22 cellular contexts compared by ENCODE assay signal in the genomic region with DNA sequence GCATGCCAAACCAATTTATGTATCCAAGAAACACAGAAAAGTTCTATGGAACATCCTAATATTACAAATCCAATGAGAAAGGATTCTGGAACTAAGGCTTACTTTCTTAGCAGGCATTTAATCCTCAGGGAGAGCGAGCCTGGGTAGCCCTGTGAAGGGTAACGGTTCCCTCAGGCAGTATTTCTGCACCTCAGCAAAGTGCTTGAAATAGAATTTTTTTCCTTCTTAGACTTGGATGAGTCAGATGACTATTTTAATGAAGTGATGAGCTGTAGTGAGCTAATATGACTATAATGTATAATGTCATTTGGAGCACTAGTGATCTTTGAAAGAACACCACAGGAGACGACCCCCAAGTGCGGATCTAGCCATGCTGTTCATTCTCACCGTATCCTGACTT.
"Had no signal": no experiment of that assay in that cellular context is flagged by ENCODE, and none has a peak within 500 bp of the region (broad histone marks: within the 10 kb centered on the region; RNA-seq: fewer than 3 reads in every experiment).

No MANE protein-coding gene starts in this region.

- H3K27me3 Mint-ChIP-seq: progenitor cell of endocrine pancreas had no signal

- H3K4me1 Mint-ChIP-seq: activated CD4-positive, alpha-beta T cell treated with anti-CD3 and anti-CD28 coated beads for 36 hours had no signal

- H3K27ac Mint-ChIP-seq: activated CD4-positive, alpha-beta T cell treated with anti-CD3 and anti-CD28 coated beads for 36 hours; activated naive CD4-positive, alpha-beta T cell treated with anti-CD3 and anti-CD28 coated beads, Interleukin-2, amount 50 U/mL, for 72 hours; dendritic cell treated with granulocyte-macrophage colony-stimulating factor and Interleukin-4, amounts not matched to agents 40 ng/mL and 50 ng/mL, for 4 days; stimulated activated naive CD8-positive, alpha-beta T cell treated with anti-CD3 and anti-CD28 coated beads, Interleukin-15, Interleukin-2, amounts not matched to agents 100 ng/mL and 50 ng/mL, for 24 hours; WTC11 had no signal

- ATAC-seq: activated CD4-positive, alpha-beta T cell treated with anti-CD3 and anti-CD28 coated beads for 36 hours; activated naive CD4-positive, alpha-beta T cell treated with anti-CD3 and anti-CD28 coated beads, Interleukin-2, amount 50 U/mL, for 72 hours; left lung; WTC11 had no signal

- DNase-seq: activated CD4-positive, alpha-beta T cell treated with anti-CD3 and anti-CD28 coated beads for 36 hours; activated CD4-positive, alpha-beta T cell treated with anti-CD3 and anti-CD28 coated beads, Interleukin-2, amount 50 U/mL, for 48 hours; activated gamma-delta T cell treated with Interleukin-2 at 50 U/mL for 16 hours; amniotic stem cell; effector CD8-positive, alpha-beta T cell; esophagus squamous epithelium; head of caudate nucleus; kidney; left lung; small intestine; stimulated activated CD4-positive, alpha-beta T cell treated with anti-CD3 and anti-CD28 coated beads, Interleukin-15, amount 100 ng/mL, for 24 hours; stimulated activated CD4-positive, alpha-beta T cell treated with anti-CD3 and anti-CD28 coated beads, Interleukin-2, amount 100 ng/mL, for 48 hours; T-helper 2 cell had no signal

- H3K4me3 Mint-ChIP-seq: activated CD4-positive, alpha-beta T cell treated with anti-CD3 and anti-CD28 coated beads for 36 hours; dendritic cell treated with granulocyte-macrophage colony-stimulating factor and Interleukin-4, amounts not matched to agents 40 ng/mL and 50 ng/mL, for 4 days; neural crest cell; stimulated activated naive CD8-positive, alpha-beta T cell treated with anti-CD3 and anti-CD28 coated beads, Interleukin-15, Interleukin-2, amounts not matched to agents 100 ng/mL and 50 ng/mL, for 24 hours; WTC11 had no signal

- H3K36me3 Mint-ChIP-seq: activated naive CD4-positive, alpha-beta T cell treated with anti-CD3 and anti-CD28 coated beads, Interleukin-2, amount 50 U/mL, for 72 hours; WTC11 had no signal

- H3K9me3 Mint-ChIP-seq: dendritic cell treated with granulocyte-macrophage colony-stimulating factor and Interleukin-4, amounts not matched to agents 40 ng/mL and 50 ng/mL, for 4 days; neural crest cell; stimulated activated naive CD8-positive, alpha-beta T cell treated with anti-CD3 and anti-CD28 coated beads, Interleukin-15, Interleukin-2, amounts not matched to agents 100 ng/mL and 50 ng/mL, for 24 hours; WTC11 had no signal

- H3K4me3 ChIP-seq: cardiac muscle cell, esophagus squamous epithelium, left lung, right atrium auricular region, tibial nerve had no signal
